11 cellular contexts compared by ENCODE assay signal in genomic region chr16:10080031-10080772, GRCh38.
DNase-seq lines count a peak whose midpoint lies in the region; ATAC-seq and TF ChIP-seq lines count a peak whose summit lies in the region.
"Had no signal": no experiment of that assay in that cellular context is flagged by ENCODE, and none has a peak within 500 bp of the region (broad histone marks: within the 10 kb centered on the region; RNA-seq: fewer than 3 reads in every experiment).

No MANE protein-coding gene starts in this region.

- DNase-seq in EL (peak; percentile 95), cardiac muscle cell (ENCODE audit: low read depth in 1 of 2, low spot score in 1 of 2) (peak; percentile 21 to 52), pulmonary artery endothelial cell (ENCODE audit: low read depth, low spot score) (peak; percentile 54), neural progenitor cell (ENCODE audit: low spot score) (no peak), GM13977 (ENCODE audit: low spot score) (no peak), ecto neural progenitor cell (ENCODE audit: low spot score) (no peak)
- DNase-seq: activated CD4-positive, alpha-beta T cell treated with anti-CD3 and anti-CD28 coated beads, Interleukin-2, amount 50 U/mL, for 1 hour; NCI-H1694 treated with DMSO at 0.1 percent for 48 hours; stimulated activated CD4-positive, alpha-beta T cell treated with anti-CD3 and anti-CD28 coated beads, Interleukin-12 subunit alpha, Interleukin-12 subunit beta, amount 100 ng/mL, for 4 hours had no signal

- H3K27ac ChIP-seq in angular gyrus (ENCODE audit: low read depth, low read length) (peak overlapping the region; percentile 64), cardiac muscle cell (no peak overlapping the region), neural progenitor cell (no peak overlapping the region)

- no peaks in the 10 kb centered on the region for H3K36me3 ChIP-seq in cardiac muscle cell
- no peaks in the 10 kb centered on the region for H3K36me3 ChIP-seq in neural progenitor cell

- no peak overlapping the region for H3K4me2 ChIP-seq in neural progenitor cell

- no peaks in the 10 kb centered on the region for H3K79me2 ChIP-seq in neural progenitor cell (ENCODE audit: low read depth)

- ATAC-seq in GM21825 (IDR thresholded peaks at IDR 0.05; ENCODE audit: unreplicated experiment), result no peak

- peaks cover 19% of the 10 kb centered on the region for H3K4me1 ChIP-seq in cardiac muscle cell (ENCODE audit: low read depth)
- peaks cover 15% of the 10 kb centered on the region for H3K4me1 ChIP-seq in neural progenitor cell

- no peak overlapping the region for H3K4me3 Mint-ChIP-seq in neural progenitor cell

- H3K4me1 Mint-ChIP-seq in neural progenitor cell, result peaks cover 32% of the 10 kb centered on the region

- TF ChIP-seq CTCF in cardiac muscle cell (IDR thresholded peaks at IDR 0.05; ENCODE audit: low read depth, low read length), result no peak
- no peak for TF ChIP-seq CTCF in neural progenitor cell (IDR thresholded peaks at IDR 0.05)
- no peak for TF ChIP-seq CTCF in GM13977 (IDR thresholded peaks at IDR 0.05; ENCODE audit: extremely low read depth, insufficient read depth, missing control alignments)

- H3F3A ChIP-seq in neural progenitor cell (ENCODE audit: low read depth), result no peaks in the 10 kb centered on the region

- no peak overlapping the region for H3K27ac Mint-ChIP-seq in neural progenitor cell

- H3K9me3 Mint-ChIP-seq in neural progenitor cell, result no peaks in the 10 kb centered on the region

- H3K9ac ChIP-seq in neural progenitor cell, result no peak overlapping the region

- H3K9me3 ChIP-seq in cardiac muscle cell (ENCODE audit: low read depth) (no peaks in the 10 kb centered on the region), neural progenitor cell (ENCODE audit: low read depth) (no peaks in the 10 kb centered on the region)

- H3K36me3 Mint-ChIP-seq in neural progenitor cell, result no peaks in the 10 kb centered on the region

- H3K27me3 ChIP-seq in cardiac muscle cell (no peaks in the 10 kb centered on the region), neural progenitor cell (no peaks in the 10 kb centered on the region)

- H3K27me3 Mint-ChIP-seq in neural progenitor cell (ENCODE audit: insufficient read depth, low read depth), result peaks cover 3% of the 10 kb centered on the region

- in situ Hi-C loops in GM13977 (cut with MboI; ENCODE audit: low pct_unique_long_range_greater_than_20kb, low sequenced_read_pairs, unreplicated experiment), result no loop called here

- no peaks in the 10 kb centered on the region for H4K20me1 ChIP-seq in neural progenitor cell (ENCODE audit: low read depth)

- no peak overlapping the region for H2AFZ ChIP-seq in neural progenitor cell (replicated peaks)

- no peak overlapping the region for H3K4me3 ChIP-seq in cardiac muscle cell
- H3K4me3 ChIP-seq in neural progenitor cell, result no peak overlapping the region

Comparison
In these comparisons a context has a peak if more than half of its experiments do, and no peak if none do; other contexts are left out.
1. DNase-seq: peak in EL (single experiment), cardiac muscle cell (2 of 2) and pulmonary artery endothelial cell (single experiment); none in neural progenitor cell (single experiment), GM13977 (single experiment) and ecto neural progenitor cell (single experiment).